21 cellular contexts compared by ENCODE assay signal in genomic region chr13:42401376-42401775, GRCh38.
DNase-seq lines count a peak whose midpoint lies in the region; ATAC-seq and TF ChIP-seq lines count a peak whose summit lies in the region.
"Had no signal": no experiment of that assay in that cellular context is flagged by ENCODE, and none has a peak within 500 bp of the region (broad histone marks: within the 10 kb centered on the region; RNA-seq: fewer than 3 reads in every experiment).

No MANE protein-coding gene starts in this region.

- no TSS peak for BruUV-seq in A673 (replicated peaks; lab: Mats Ljungman, UMichigan)

- H3K27me3 ChIP-seq in A673 (replicated peaks; ENCODE audit: insufficient read depth, low read depth, low read length, poor library complexity) = no peaks in the 10 kb centered on the region
- H3K27me3 ChIP-seq: SJSA1, tibial artery had no signal

- no peak overlapping the region for H3K27ac ChIP-seq in A673 (ENCODE audit: low read depth, low read length, poor library complexity, severe bottlenecking)
- H3K27ac ChIP-seq: SJSA1, tibial artery had no signal

- no peaks in the 10 kb centered on the region for H3K36me3 ChIP-seq in A673 (ENCODE audit: insufficient read depth, low read length, poor library complexity, severe bottlenecking)
- H3K36me3 ChIP-seq: SJSA1, tibial artery had no signal

- no peak overlapping the region for H3K4me3 Mint-ChIP-seq in stimulated activated naive CD8-positive, alpha-beta T cell treated with anti-CD3 and anti-CD28 coated beads, Interleukin-15, Interleukin-2, amounts not matched to agents 100 ng/mL and 50 ng/mL, for 24 hours
- no peak overlapping the region for H3K4me3 Mint-ChIP-seq in stimulated activated naive CD8-positive, alpha-beta T cell treated with anti-CD3 and anti-CD28 coated beads, Interleukin-15, amount 100 ng/mL, for 72 hours
- no peak overlapping the region for H3K4me3 Mint-ChIP-seq in activated naive CD8-positive, alpha-beta T cell treated with anti-CD3 and anti-CD28 coated beads, Interleukin-2, amount 50 U/mL, for 24 hours
- H3K4me3 Mint-ChIP-seq: CD8-positive, alpha-beta memory T cell; dendritic cell treated with granulocyte-macrophage colony-stimulating factor and Interleukin-4, amounts not matched to agents 40 ng/mL and 50 ng/mL, for 4 days; memory B cell had no signal

- H3K9me3 ChIP-seq in A673 (ENCODE audit: low read depth, low read length, poor library complexity, severe bottlenecking) = no peaks in the 10 kb centered on the region
- H3K9me3 ChIP-seq: SJSA1, tibial artery had no signal

- CTCF ChIA-PET in A673 (lab: Charles Lee) = no interaction called here

- TF ChIP-seq CTCF in A673 (conservative IDR thresholded peaks at IDR 0.05; ENCODE audit: low read depth, low read length) = no peak

- H3K27me3 Mint-ChIP-seq in stimulated activated naive CD8-positive, alpha-beta T cell treated with anti-CD3 and anti-CD28 coated beads, Interleukin-15, Interleukin-2, amounts not matched to agents 100 ng/mL and 50 ng/mL, for 24 hours = no peaks in the 10 kb centered on the region
- H3K27me3 Mint-ChIP-seq in stimulated activated naive CD8-positive, alpha-beta T cell treated with anti-CD3 and anti-CD28 coated beads, Interleukin-15, amount 100 ng/mL, for 72 hours = no peaks in the 10 kb centered on the region
- H3K27me3 Mint-ChIP-seq in activated naive CD8-positive, alpha-beta T cell treated with anti-CD3 and anti-CD28 coated beads, Interleukin-2, amount 50 U/mL, for 24 hours = no peaks in the 10 kb centered on the region
- H3K27me3 Mint-ChIP-seq: CD8-positive, alpha-beta memory T cell; dendritic cell treated with granulocyte-macrophage colony-stimulating factor and Interleukin-4, amounts not matched to agents 40 ng/mL and 50 ng/mL, for 4 days had no signal

- no peak for ATAC-seq in stimulated activated naive CD8-positive, alpha-beta T cell treated with anti-CD3 and anti-CD28 coated beads, Interleukin-15, amount 100 ng/mL, for 72 hours
- ATAC-seq in activated naive CD8-positive, alpha-beta T cell treated with anti-CD3 and anti-CD28 coated beads, Interleukin-2, amount 50 U/mL, for 24 hours = no peak
- ATAC-seq in GM21576 (IDR thresholded peaks at IDR 0.05; ENCODE audit: unreplicated experiment) (no peak), HG03354 (IDR thresholded peaks at IDR 0.05; ENCODE audit: poor library complexity, severe bottlenecking, unreplicated experiment) (no peak)
- ATAC-seq: Panc1 had no signal

- H3K27ac Mint-ChIP-seq in stimulated activated naive CD8-positive, alpha-beta T cell treated with anti-CD3 and anti-CD28 coated beads, Interleukin-15, Interleukin-2, amounts not matched to agents 100 ng/mL and 50 ng/mL, for 24 hours = peak overlapping the region; percentile 93
- H3K27ac Mint-ChIP-seq in stimulated activated naive CD8-positive, alpha-beta T cell treated with anti-CD3 and anti-CD28 coated beads, Interleukin-15, amount 100 ng/mL, for 72 hours = no peak overlapping the region
- peak overlapping the region; percentile 86 for H3K27ac Mint-ChIP-seq in activated naive CD8-positive, alpha-beta T cell treated with anti-CD3 and anti-CD28 coated beads, Interleukin-2, amount 50 U/mL, for 24 hours
- H3K27ac Mint-ChIP-seq: CD8-positive, alpha-beta memory T cell; dendritic cell treated with granulocyte-macrophage colony-stimulating factor and Interleukin-4, amounts not matched to agents 40 ng/mL and 50 ng/mL, for 4 days; memory B cell had no signal

- H3K4me1 ChIP-seq in A673 (ENCODE audit: insufficient read depth, low read length, poor library complexity, severe bottlenecking) = no peaks in the 10 kb centered on the region
- H3K4me1 ChIP-seq: tibial artery had no signal

- no peak overlapping the region for H3K4me3 ChIP-seq in A673 (ENCODE audit: low read depth, low read length, poor library complexity, severe bottlenecking)
- H3K4me3 ChIP-seq: SJSA1, smooth muscle cell, tibial artery had no signal

- H3K36me3 Mint-ChIP-seq in stimulated activated naive CD8-positive, alpha-beta T cell treated with anti-CD3 and anti-CD28 coated beads, Interleukin-15, Interleukin-2, amounts not matched to agents 100 ng/mL and 50 ng/mL, for 24 hours (ENCODE audit: low read depth) = peaks cover 53% of the 10 kb centered on the region
- peaks cover 56% of the 10 kb centered on the region for H3K36me3 Mint-ChIP-seq in activated naive CD8-positive, alpha-beta T cell treated with anti-CD3 and anti-CD28 coated beads, Interleukin-2, amount 50 U/mL, for 24 hours (ENCODE audit: low read depth)
- H3K36me3 Mint-ChIP-seq: memory B cell had no signal

- no peak for DNase-seq in stimulated activated naive CD8-positive, alpha-beta T cell treated with anti-CD3 and anti-CD28 coated beads, Interleukin-15, amount 100 ng/mL, for 72 hours
- DNase-seq in NCI-H1105 (lab: John Stamatoyannopoulos, UW) (peak; percentile 22), A673 (ENCODE audit: low spot score) (no peak)
- DNase-seq in activated naive CD8-positive, alpha-beta T cell treated with anti-CD3 and anti-CD28 coated beads, Interleukin-2, amount 50 U/mL, for 24 hours = no peak
- DNase-seq: activated CD4-positive, alpha-beta T cell treated with anti-CD3 and anti-CD28 coated beads for 1 hour; activated effector memory CD4-positive, alpha-beta T cell treated with anti-CD3 and anti-CD28 coated beads, Interleukin-2, amount 50 U/mL, for 16 hours; amniotic stem cell; CD8-positive, alpha-beta memory T cell; glutamatergic neuron; NCI-H146; stimulated activated CD4-positive, alpha-beta T cell treated with anti-CD3 and anti-CD28 coated beads, Interleukin-2, amount 100 ng/mL, for 48 hours; stimulated activated naive CD4-positive, alpha-beta T cell treated with Interleukin-2 at 50 U/mL for 16 hours; tibial artery had no signal

- peaks cover 87% of the 10 kb centered on the region for H3K4me1 Mint-ChIP-seq in stimulated activated naive CD8-positive, alpha-beta T cell treated with anti-CD3 and anti-CD28 coated beads, Interleukin-15, Interleukin-2, amounts not matched to agents 100 ng/mL and 50 ng/mL, for 24 hours (ENCODE audit: low read depth)
- H3K4me1 Mint-ChIP-seq in stimulated activated naive CD8-positive, alpha-beta T cell treated with anti-CD3 and anti-CD28 coated beads, Interleukin-15, amount 100 ng/mL, for 72 hours = peaks cover 80% of the 10 kb centered on the region
- peaks cover 89% of the 10 kb centered on the region for H3K4me1 Mint-ChIP-seq in activated naive CD8-positive, alpha-beta T cell treated with anti-CD3 and anti-CD28 coated beads, Interleukin-2, amount 50 U/mL, for 24 hours

- intact Hi-C loops in A673 (cut with micrococcal nuclease; ENCODE audit: unreplicated experiment) = no loop called here

- POLR2A ChIA-PET in A673 (lab: Charles Lee; ENCODE audit: low non-redundant PET) = no interaction called here

- H3K9me3 Mint-ChIP-seq in stimulated activated naive CD8-positive, alpha-beta T cell treated with anti-CD3 and anti-CD28 coated beads, Interleukin-15, Interleukin-2, amounts not matched to agents 100 ng/mL and 50 ng/mL, for 24 hours = peaks cover 8% of the 10 kb centered on the region
- peaks cover 0 to 15% of the 10 kb centered on the region in 2 donors for H3K9me3 Mint-ChIP-seq in stimulated activated naive CD8-positive, alpha-beta T cell treated with anti-CD3 and anti-CD28 coated beads, Interleukin-15, amount 100 ng/mL, for 72 hours
- H3K9me3 Mint-ChIP-seq in activated naive CD8-positive, alpha-beta T cell treated with anti-CD3 and anti-CD28 coated beads, Interleukin-2, amount 50 U/mL, for 24 hours = peaks cover 10% of the 10 kb centered on the region
- H3K9me3 Mint-ChIP-seq: CD8-positive, alpha-beta memory T cell; dendritic cell treated with granulocyte-macrophage colony-stimulating factor and Interleukin-4, amounts not matched to agents 40 ng/mL and 50 ng/mL, for 4 days; memory B cell had no signal

Comparison
In these comparisons a context has a peak if more than half of its experiments do, and no peak if none do; other contexts are left out.
1. H3K27ac Mint-ChIP-seq: peak in stimulated activated naive CD8-positive, alpha-beta T cell treated with anti-CD3 and anti-CD28 coated beads, Interleukin-15, Interleukin-2, amounts not matched to agents 100 ng/mL and 50 ng/mL, for 24 hours (single experiment) and activated naive CD8-positive, alpha-beta T cell treated with anti-CD3 and anti-CD28 coated beads, Interleukin-2, amount 50 U/mL, for 24 hours (single experiment); none in stimulated activated naive CD8-positive, alpha-beta T cell treated with anti-CD3 and anti-CD28 coated beads, Interleukin-15, amount 100 ng/mL, for 72 hours (0 of 2).